Comparison of ENCODE assay signal across 15 cellular contexts in genomic region chr5:83899351-83899970, GRCh38.
DNase-seq lines count a peak whose midpoint lies in the region; ATAC-seq and TF ChIP-seq lines count a peak whose summit lies in the region.
"Had no signal": no experiment of that assay in that cellular context is flagged by ENCODE, and none has a peak within 500 bp of the region (broad histone marks: within the 10 kb centered on the region; RNA-seq: fewer than 3 reads in every experiment).

No MANE protein-coding gene starts in this region.

- no peak overlapping the region for H2AK9ac ChIP-seq in IMR-90 (replicated peaks; ENCODE audit: low read depth, low read length, poor library complexity)

- no TSS peak for BruUV-seq in IMR-90 (replicated peaks; lab: Mats Ljungman, UMichigan)

- peaks cover 6% of the 10 kb centered on the region; the same call in 1 of the 2 replicates for H3K9me1 ChIP-seq in IMR-90 (ENCODE audit: insufficient read depth, low read length)

- H3K4me3 ChIP-seq in AG10803 (ENCODE audit: low read length) = no peak overlapping the region
- H3K4me3 ChIP-seq in IMR-90 (ENCODE audit: insufficient read depth, low read depth, low read length) = no peak overlapping the region
- H3K4me3 ChIP-seq in aorta (ENCODE audit: low read length in 2 of 2) = no peak overlapping the region
- H3K4me3 ChIP-seq in HAP-1 = no peak overlapping the region
- H3K4me3 ChIP-seq: BLaER1 treated with 17β-estradiol and CSF1 and Interleukin-3, amounts not matched to agents 10 nM and 100 nM had no signal

- TF ChIP-seq RAD21 in IMR-90 (IDR thresholded peaks at IDR 0.05; ENCODE audit: low read length) = no peak

- POLR2A ChIA-PET in IMR-90 (lab: Charles Lee; ENCODE audit: unreplicated experiment) = no interaction called here

- no peak overlapping the region for H3K27ac ChIP-seq in IMR-90 (ENCODE audit: insufficient read depth, low read length)
- no peak overlapping the region for H3K27ac ChIP-seq in aorta (ENCODE audit: low read depth in 1 of 2, low read length in 2 of 2)
- H3K27ac ChIP-seq: BLaER1 treated with 17β-estradiol and CSF1 and Interleukin-3, amounts not matched to agents 10 nM and 100 nM had no signal

- ATAC-seq in IMR-90 (ENCODE audit: low read depth) = peak; percentile 80
- no peak for ATAC-seq in HG03442 (IDR thresholded peaks at IDR 0.05; ENCODE audit: unreplicated experiment)
- ATAC-seq in aorta (ENCODE audit: low FRiP score) = no peak

- H2AFZ ChIP-seq in IMR-90 (replicated peaks; ENCODE audit: low read length, poor library complexity) = no peak overlapping the region

- H3K9me3 ChIP-seq in IMR-90 (ENCODE audit: control insufficient read depth, insufficient read depth, low read length) = no peaks in the 10 kb centered on the region
- H3K9me3 ChIP-seq in aorta (ENCODE audit: control insufficient read depth, low read length) = no peaks in the 10 kb centered on the region
- no peaks in the 10 kb centered on the region for H3K9me3 ChIP-seq in HAP-1
- H3K9me3 ChIP-seq: BLaER1 treated with 17β-estradiol and CSF1 and Interleukin-3, amounts not matched to agents 10 nM and 100 nM had no signal

- dilution Hi-C loops in IMR-90 (cut with HindIII; ENCODE audit: low sequenced_read_pairs, unreplicated experiment) = no loop called here

- peak overlapping the region; percentile 59; the same call in 1 of the 2 replicates for H4K91ac ChIP-seq in IMR-90 (ENCODE audit: insufficient read depth, low read depth, low read length)

- peaks cover 6% of the 10 kb centered on the region for H3K9me3 Mint-ChIP-seq in nephron progenitor cell

- no peak overlapping the region for H3K4me3 Mint-ChIP-seq in nephron progenitor cell
- H3K4me3 Mint-ChIP-seq: CD8-positive, alpha-beta memory T cell had no signal

- H3K23ac ChIP-seq in IMR-90 (ENCODE audit: low read depth, low read length) = no peak overlapping the region

- intact Hi-C loops in IMR-90 (cut with micrococcal nuclease) = no loop called here
- intact Hi-C loops in aorta (cut with DNase I) = no loop called here

- H3K14ac ChIP-seq in IMR-90 (replicated peaks; ENCODE audit: low read depth, low read length) = peak overlapping the region; percentile 33; the same call in 1 of the 2 replicates

- no peak for TF ChIP-seq CTCF in AG10803 (conservative IDR thresholded peaks at IDR 0.05; ENCODE audit: low read length)
- TF ChIP-seq CTCF in IMR-90 (conservative IDR thresholded peaks at IDR 0.05; ENCODE audit: low read depth, low read length) = no peak
- TF ChIP-seq CTCF in nephron progenitor cell (IDR thresholded peaks at IDR 0.05) = no peak

- H3K27ac Mint-ChIP-seq in nephron progenitor cell = peak overlapping the region; percentile 64
- H3K27ac Mint-ChIP-seq: CD8-positive, alpha-beta memory T cell had no signal

- no peaks in the 10 kb centered on the region for H3K79me1 ChIP-seq in IMR-90 (ENCODE audit: low read depth in 1 of 2, low read length in 2 of 2)

- in situ Hi-C loops in IMR-90 (cut with MboI; ENCODE audit: low sequenced_read_pairs) (no loop called here), HAP-1 (cut with MboI; ENCODE audit: low sequenced_read_pairs) (no loop called here)

- no peak overlapping the region; the same call in 1 of the 2 replicates for H3K4me2 ChIP-seq in IMR-90 (ENCODE audit: low read depth, low read length)
- H3K4me2 ChIP-seq: BLaER1 treated with 17β-estradiol and CSF1 and Interleukin-3, amounts not matched to agents 10 nM and 100 nM had no signal

- H3K36me3 ChIP-seq in IMR-90 (ENCODE audit: control insufficient read depth, insufficient read depth, low read length) = no peaks in the 10 kb centered on the region
- H3K36me3 ChIP-seq in aorta (ENCODE audit: control insufficient read depth in 1 of 2, insufficient read depth in 2 of 2, low read length in 1 of 2) = no peaks in the 10 kb centered on the region
- H3K36me3 ChIP-seq in HAP-1 (replicated peaks) = no peaks in the 10 kb centered on the region
- H3K36me3 ChIP-seq: BLaER1 treated with 17β-estradiol and CSF1 and Interleukin-3, amounts not matched to agents 10 nM and 100 nM had no signal

- no peaks in the 10 kb centered on the region for H3K27me3 Mint-ChIP-seq in nephron progenitor cell (ENCODE audit: low read depth, poor library complexity)
- H3K27me3 Mint-ChIP-seq: CD8-positive, alpha-beta memory T cell had no signal

- H3K9ac ChIP-seq in IMR-90 (ENCODE audit: low read depth, low read length) = no peak overlapping the region
- H3K9ac ChIP-seq: BLaER1 treated with 17β-estradiol and CSF1 and Interleukin-3, amounts not matched to agents 10 nM and 100 nM had no signal

- H3K4ac ChIP-seq in IMR-90 (ENCODE audit: low read depth, low read length) = peak overlapping the region; percentile 66; the same call in 1 of the 2 replicates

- no peak overlapping the region; the same call in 1 of the 2 replicates for H3K18ac ChIP-seq in IMR-90 (ENCODE audit: low read depth, low read length)

- no peaks in the 10 kb centered on the region for H3K36me3 Mint-ChIP-seq in nephron progenitor cell (ENCODE audit: low read depth)
- H3K36me3 Mint-ChIP-seq: CD8-positive, alpha-beta memory T cell had no signal

- DNase-seq in AG10803 (ENCODE audit: low read depth) (peak; percentile 80), IMR-90 (peak; percentile 67), astrocyte of the hippocampus (ENCODE audit: low read depth, low spot score) (peak; percentile 38), nephron progenitor cell (no peak), aorta (no peak), HAP-1 (ENCODE audit: low spot score in 2 of 2) (no peak), DMS153 (lab: John Stamatoyannopoulos, UW) (no peak)
- DNase-seq: 8988T; CD8-positive, alpha-beta memory T cell; DND-41; GOT3; NCI-H187 treated with DMSO at 0.1 percent for 48 hours; SHP77 had no signal

- no peak for TF ChIP-seq POLR2A in IMR-90 (IDR thresholded peaks at IDR 0.05; ENCODE audit: low read depth, low read length)

- CTCF ChIA-PET in IMR-90 (lab: Yijun Ruan, JAX) = interaction anchor here (0.7 to 1.1 kb wide), 3 partner anchors 10 to 62 kb away, joined by 3 to 6 read pairs (median 3); no protein-coding TSS in a partner anchor

- no peak overlapping the region for H2BK15ac ChIP-seq in IMR-90 (ENCODE audit: low read depth, low read length)

- no peak overlapping the region for H3K56ac ChIP-seq in IMR-90 (ENCODE audit: extremely low read depth, insufficient read depth, low read length)

- H4K5ac ChIP-seq in IMR-90 (ENCODE audit: low read depth, low read length) = no peak overlapping the region

- no peaks in the 10 kb centered on the region for H4K20me1 ChIP-seq in IMR-90 (ENCODE audit: insufficient read depth, low read length)
- H4K20me1 ChIP-seq: BLaER1 treated with 17β-estradiol and CSF1 and Interleukin-3, amounts not matched to agents 10 nM and 100 nM had no signal

- peak overlapping the region; percentile 63 for H2BK5ac ChIP-seq in IMR-90 (ENCODE audit: low read depth, low read length, poor library complexity, severe bottlenecking)

- peak overlapping the region in 1 of 2 experiments; percentile 52; a peak in 2 of 4 replicates for H4K8ac ChIP-seq in IMR-90 (ENCODE audit: low read depth in 2 of 2, low read length in 2 of 2)

- H3K4me1 ChIP-seq in IMR-90 (ENCODE audit: control insufficient read depth, insufficient read depth, low read length) (peaks cover 7% of the 10 kb centered on the region; the same call in 1 of the 2 replicates), aorta (ENCODE audit: control insufficient read depth in 1 of 2, insufficient read depth in 2 of 2, low read length in 2 of 2) (no peaks in the 10 kb centered on the region), HAP-1 (no peaks in the 10 kb centered on the region)
- H3K4me1 ChIP-seq: BLaER1 treated with 17β-estradiol and CSF1 and Interleukin-3, amounts not matched to agents 10 nM and 100 nM had no signal

- no peaks in the 10 kb centered on the region for H3K27me3 ChIP-seq in IMR-90 (ENCODE audit: control insufficient read depth, insufficient read depth, low read length)
- no peaks in the 10 kb centered on the region for H3K27me3 ChIP-seq in aorta (ENCODE audit: control insufficient read depth in 1 of 2, insufficient read depth in 2 of 2, low read length in 1 of 2)
- no peaks in the 10 kb centered on the region for H3K27me3 ChIP-seq in HAP-1 (ENCODE audit: low read depth)
- H3K27me3 ChIP-seq: BLaER1 treated with 17β-estradiol and CSF1 and Interleukin-3, amounts not matched to agents 10 nM and 100 nM had no signal

- peak overlapping the region; percentile 39; the same call in 1 of the 2 replicates for H2BK120ac ChIP-seq in IMR-90 (ENCODE audit: low read depth, low read length)

- peak overlapping the region; percentile 80 for H2BK20ac ChIP-seq in IMR-90 (ENCODE audit: low read depth, low read length)

- H3K4me1 Mint-ChIP-seq in nephron progenitor cell = peaks cover 26% of the 10 kb centered on the region
- H3K4me1 Mint-ChIP-seq: CD8-positive, alpha-beta memory T cell had no signal

- no peak overlapping the region for H2AK5ac ChIP-seq in IMR-90 (ENCODE audit: low read depth, low read length)

- no CpG with 5 or more reads among the region's 2 CpGs for WGBS in IMR-90 (ENCODE audit: extremely low coverage in 2 of 2, insufficient read length in 1 of 2), 2 experiments
- WGBS in aorta, 2 donors = 67 to 71% methylated on average over 2 of the region's 2 CpGs

TF ChIP-seq in IMR-90, 13 proteins besides CTCF, POLR2A, EP300 and RAD21:
- no peak for TF ChIP-seq NFE2L2 (IDR thresholded peaks at IDR 0.05; ENCODE audit: low read depth, low read length)

Comparison
In these comparisons a context has a peak if more than half of its experiments do, and no peak if none do; other contexts are left out.
1. DNase-seq: peak in AG10803 (single experiment), IMR-90 (single experiment) and astrocyte of the hippocampus (single experiment); none in nephron progenitor cell (single experiment), aorta (0 of 2), HAP-1 (0 of 2) and DMS153 (single experiment).